8 cellular contexts compared by ENCODE assay signal in the genomic region with DNA sequence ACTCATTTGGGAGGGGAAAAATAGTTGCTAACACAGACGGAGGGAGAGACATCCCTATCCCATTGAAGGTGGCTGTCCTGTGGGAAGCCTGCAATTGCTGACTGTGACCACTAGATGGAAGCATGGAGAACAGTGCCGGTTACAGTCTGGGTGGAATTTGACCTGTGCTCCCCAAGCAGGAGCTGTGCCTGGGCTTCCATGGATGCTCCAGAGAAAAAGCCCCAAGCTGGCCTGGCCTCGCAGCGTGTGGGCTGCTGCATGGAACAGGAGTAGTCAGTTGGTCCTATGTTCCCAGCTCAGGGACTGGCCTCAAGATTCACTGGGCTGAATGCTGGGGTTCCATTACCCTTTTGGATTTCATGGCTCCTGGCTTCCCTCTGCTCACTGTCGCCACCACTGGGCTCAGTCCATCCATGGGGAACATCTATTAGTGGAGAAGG.
DNase-seq lines count a peak whose midpoint lies in the region; ATAC-seq and TF ChIP-seq lines count a peak whose summit lies in the region.

No MANE protein-coding gene starts in this region.

- DNase-seq in NCI-H510A treated with DMSO at 0.1 percent for 48 hours (lab: John Stamatoyannopoulos, UW), result peak; percentile 61
- DNase-seq in NCI-H510A (lab: John Stamatoyannopoulos, UW), result no peak
- DNase-seq in MG63, result peak; percentile 32
- DNase-seq in T follicular helper cell (ENCODE audit: low read depth), result peak; percentile 4
- peak; percentile 55 to 61 for DNase-seq in cardiac fibroblast (ENCODE audit: low read depth in 2 of 2)
- peak; percentile 73 for DNase-seq in left kidney (ENCODE audit: low read depth, low spot score)
- peak; percentile 16 for DNase-seq in stimulated activated naive CD8-positive, alpha-beta T cell treated with anti-CD3 and anti-CD28 coated beads, Interleukin-15, Interleukin-2, amounts not matched to agents 100 U/mL and 50 U/mL, for 24 hours

- peaks cover 3% of the 10 kb centered on the region; the same call in 1 of the 2 replicates for H3K9me3 ChIP-seq in MG63

- peak; percentile 97 for TF ChIP-seq CTCF in cardiac fibroblast (IDR thresholded peaks at IDR 0.05; ENCODE audit: low read depth, low read length)

- H3K27me3 ChIP-seq in MG63, result no peaks in the 10 kb centered on the region

- no peaks in the 10 kb centered on the region for H3K36me3 ChIP-seq in MG63

- ATAC-seq in stimulated activated naive CD8-positive, alpha-beta T cell treated with anti-CD3 and anti-CD28 coated beads, Interleukin-15, Interleukin-2, amounts not matched to agents 100 U/mL and 50 U/mL, for 24 hours, result no peak
- no peak for ATAC-seq in activated CD4-positive, CD25-positive, alpha-beta regulatory T cell treated with anti-CD3 and anti-CD28 coated beads, Interleukin-2, amount 50 U/mL, for 24 hours

- no peak overlapping the region for H3K4me3 ChIP-seq in MG63
- no peak overlapping the region for H3K4me3 ChIP-seq in cardiac fibroblast (replicated peaks in 1 of 2; ENCODE audit: low read depth in 2 of 2, low read length in 2 of 2)
